In the genomic region with DNA sequence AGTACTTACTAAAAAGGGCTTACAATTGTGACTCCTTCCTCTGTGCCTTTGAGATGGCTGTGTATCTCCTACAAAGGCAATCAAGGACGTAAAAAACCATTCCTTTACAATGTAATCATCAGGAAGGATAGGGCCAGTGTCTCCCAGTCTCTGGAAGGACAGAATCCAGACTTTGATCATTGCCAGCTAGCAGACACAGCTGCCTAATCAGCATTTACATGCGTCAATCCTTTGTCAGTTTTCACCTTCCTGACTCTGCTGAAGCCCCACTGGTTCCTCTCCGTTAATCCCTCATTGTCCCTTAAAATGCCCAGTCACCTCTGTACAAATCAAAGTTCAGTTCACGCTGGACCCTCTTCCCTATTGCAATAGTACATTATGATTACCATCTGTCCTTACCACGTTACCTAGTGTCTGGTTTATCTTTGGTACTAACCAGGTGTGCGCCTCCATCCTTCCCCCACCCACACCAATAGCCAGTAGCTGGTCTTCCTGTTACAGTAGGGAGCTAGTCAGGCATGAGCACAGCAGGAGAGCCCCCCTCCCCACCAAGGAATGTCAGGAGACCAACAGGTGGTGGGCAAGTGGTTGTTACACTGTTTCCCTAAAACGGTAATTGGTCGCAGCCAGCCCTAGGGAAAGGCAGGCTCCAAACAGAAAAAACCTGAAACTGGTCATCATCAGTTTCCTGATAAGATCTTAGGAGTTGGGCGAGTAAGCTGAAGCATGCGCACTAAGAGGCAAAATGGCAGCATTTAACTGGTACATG, we compare ENCODE assay signal across 28 cellular contexts. TPM values are rescaled to one million over a fixed set of nuclear protein-coding genes. Genes with fewer than 3 reads are reported as not detected.
DNase-seq lines count a peak whose midpoint lies in the region; ATAC-seq and TF ChIP-seq lines count a peak whose summit lies in the region.
"Had no signal": no experiment of that assay in that cellular context is flagged by ENCODE, and none has a peak within 500 bp of the region (broad histone marks: within the 10 kb centered on the region; RNA-seq: fewer than 3 reads in every experiment).

No MANE protein-coding gene starts in this region.

- WGBS in mesodermal cell (ENCODE audit: insufficient coverage in 2 of 2), 2 experiments, result 70 to 72% methylated on average over 8 to 9 of the region's 10 CpGs

- intact Hi-C loops in Right ventricle myocardium inferior (cut with DNase I), result no loop called here

- peaks cover 27% of the 10 kb centered on the region for H3K36me3 Mint-ChIP-seq in central memory CD8-positive, alpha-beta T cell (ENCODE audit: insufficient read depth)

- no peak for TF ChIP-seq CTCF in cardiac muscle cell (IDR thresholded peaks at IDR 0.05; ENCODE audit: low read depth, low read length)

- ATAC-seq in Right ventricle myocardium inferior, result no peak
- ATAC-seq in central memory CD8-positive, alpha-beta T cell (replicated peaks; ENCODE audit: extremely low read depth, poor library complexity, severe bottlenecking), result no peak
- no peak for ATAC-seq in activated CD4-positive, CD25-positive, alpha-beta regulatory T cell treated with anti-CD3 and anti-CD28 coated beads, Interleukin-2, amount 50 U/mL, for 24 hours
- ATAC-seq: gastroesophageal sphincter; natural killer cell treated with Interleukin-12 subunit alpha and Interleukin-12 subunit beta and Interleukin-15 and Interleukin-18, amount 100 ng/mL, for 72 hours; right cardiac atrium had no signal

- peaks cover 8% of the 10 kb centered on the region for H3K4me1 ChIP-seq in cardiac muscle cell (ENCODE audit: low read depth)
- H3K4me1 ChIP-seq in mesodermal cell (ENCODE audit: control insufficient read depth, insufficient read depth, low read length, poor library complexity, severe bottlenecking), result peaks cover 4% of the 10 kb centered on the region

- no peaks in the 10 kb centered on the region for H3K27me3 ChIP-seq in cardiac muscle cell
- H3K27me3 ChIP-seq: gastroesophageal sphincter, suprapubic skin had no signal

- no peaks in the 10 kb centered on the region for H3K9me3 ChIP-seq in cardiac muscle cell (ENCODE audit: low read depth)
- peaks cover 4% of the 10 kb centered on the region for H3K9me3 ChIP-seq in mesodermal cell (ENCODE audit: control insufficient read depth, low read length)
- H3K9me3 ChIP-seq: gastroesophageal sphincter, suprapubic skin had no signal

- H3K4me1 Mint-ChIP-seq in central memory CD8-positive, alpha-beta T cell, result peaks cover 24% of the 10 kb centered on the region

- H3K4me3 ChIP-seq in cardiac muscle cell (no peak overlapping the region), mesodermal cell (ENCODE audit: extremely low read depth, insufficient read depth, low read length, poor library complexity, severe bottlenecking) (no peak overlapping the region)
- H3K4me3 ChIP-seq: gastroesophageal sphincter, suprapubic skin had no signal

- H3K36me3 ChIP-seq in cardiac muscle cell, result no peaks in the 10 kb centered on the region
- no peaks in the 10 kb centered on the region for H3K36me3 ChIP-seq in mesodermal cell (ENCODE audit: control insufficient read depth, insufficient read depth, low read length)
- H3K36me3 ChIP-seq: gastroesophageal sphincter, suprapubic skin had no signal

- no peak overlapping the region for H3K4me3 Mint-ChIP-seq in central memory CD8-positive, alpha-beta T cell
- H3K4me3 Mint-ChIP-seq: activated naive CD8-positive, alpha-beta T cell treated with anti-CD3 and anti-CD28 coated beads, Interleukin-2, amount 10 ng/mL, durations not matched to agents 7 days and 5 days; natural killer cell treated with Interleukin-12 subunit alpha and Interleukin-12 subunit beta and Interleukin-15 and Interleukin-18, amount 100 ng/mL, for 72 hours had no signal

- H3K27ac Mint-ChIP-seq in central memory CD8-positive, alpha-beta T cell (ENCODE audit: low read depth), result peak overlapping the region; percentile 54
- H3K27ac Mint-ChIP-seq: activated naive CD8-positive, alpha-beta T cell treated with anti-CD3 and anti-CD28 coated beads, Interleukin-2, amount 10 ng/mL, durations not matched to agents 7 days and 5 days had no signal

- H3K9me3 Mint-ChIP-seq in central memory CD8-positive, alpha-beta T cell, result no peaks in the 10 kb centered on the region

- H3K27ac ChIP-seq in cardiac muscle cell, result peak overlapping the region; percentile 45
- H3K27ac ChIP-seq in mesodermal cell (ENCODE audit: low read depth, low read length, severe bottlenecking), result peak overlapping the region; percentile 4
- H3K27ac ChIP-seq: gastroesophageal sphincter, KMS-11, suprapubic skin had no signal

- DNase-seq in cardiac muscle cell (ENCODE audit: low read depth in 1 of 2, low spot score in 1 of 2) (no peak), Right ventricle myocardium inferior (ENCODE audit: missing footprints) (no peak), SHP77 treated with DMSO at 0.1 percent for 48 hours (lab: John Stamatoyannopoulos, UW) (no peak), germinal center (ENCODE audit: low spot score) (no peak)
- no peak for DNase-seq in central memory CD8-positive, alpha-beta T cell (ENCODE audit: low spot score in 2 of 2)
- DNase-seq in stimulated activated naive CD4-positive, alpha-beta T cell treated with Interleukin-2 at 50 U/mL for 16 hours (lab: John Stamatoyannopoulos, UW), result no peak
- DNase-seq: activated CD4-positive, alpha-beta T cell treated with anti-CD3 and anti-CD28 coated beads for 4 hours; activated naive CD8-positive, alpha-beta T cell treated with anti-CD3 and anti-CD28 coated beads, Interleukin-2, amount 10 ng/mL, durations not matched to agents 7 days and 5 days; activated T-cell treated with anti-CD3 and anti-CD28 coated beads for 4 hours; caudate nucleus; CD8-positive, alpha-beta memory T cell; DMS153; HCEC 1CT; hippocampal formation; MM.1S; NCI-H2081 treated with DMSO at 0.1 percent for 48 hours; NCI-H226; NCI-H774; right cardiac atrium; stimulated activated CD4-positive, alpha-beta T cell treated with anti-CD3 and anti-CD28 coated beads, Interleukin-12 subunit alpha, Interleukin-12 subunit beta, amount 100 ng/mL, for 4 hours; stimulated activated CD4-positive, alpha-beta T cell treated with anti-CD3 and anti-CD28 coated beads, Interleukin-4, amount 100 ng/mL, for 1 hour; T-helper 2 cell had no signal

- no peaks in the 10 kb centered on the region for H3K27me3 Mint-ChIP-seq in central memory CD8-positive, alpha-beta T cell

RNA-seq across cellular contexts. Expression of a gene that starts 49.7 kb away (rescaled TPM):
- total RNA-seq in cardiac muscle cell, result 8.6 and 9.0 TPM in 2 replicates
- polyA plus RNA-seq in cardiac muscle cell, result 13.2 and 13.3 TPM in 2 replicates
- total RNA-seq in Right ventricle myocardium inferior, result 5.2 TPM
- polyA plus RNA-seq in mesodermal cell (2013, experiment 1 of 2), result 17.0 TPM
- 20.9 TPM for polyA plus RNA-seq in mesodermal cell (2013, experiment 2 of 2)

RNA-seq across cellular contexts. Expression of a gene that starts 55.4 kb away (rescaled TPM):
- 3.9 and 4.1 TPM in 2 replicates for total RNA-seq in cardiac muscle cell
- 4.1 and 4.5 TPM in 2 replicates for polyA plus RNA-seq in cardiac muscle cell
- 5.7 TPM for total RNA-seq in Right ventricle myocardium inferior
- 5.4 TPM for polyA plus RNA-seq in mesodermal cell (2013, experiment 1 of 2)
- 5.6 TPM for polyA plus RNA-seq in mesodermal cell (2013, experiment 2 of 2)
